1 cellular context compared by ENCODE assay signal in the genomic region with DNA sequence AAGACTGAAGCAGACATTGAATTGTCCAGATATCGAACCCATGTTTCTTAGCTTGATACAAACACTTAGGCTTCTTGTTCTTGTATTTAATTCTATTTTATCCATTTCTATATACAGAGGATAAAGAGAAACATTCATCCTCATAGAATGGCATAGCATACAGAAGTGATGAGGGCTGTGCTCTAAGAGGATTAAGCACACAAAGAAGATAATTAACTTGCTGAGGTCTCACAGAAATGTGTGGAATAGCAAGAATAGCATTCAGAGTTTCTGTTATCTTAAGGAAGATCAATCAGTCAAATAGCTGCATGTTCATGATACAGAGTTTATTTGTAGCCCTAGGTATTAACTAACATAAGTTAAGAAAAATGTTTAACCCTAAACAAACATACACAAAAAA.
TF ChIP-seq lines count a peak whose summit lies in the region.

No MANE protein-coding gene starts in this region.

TF ChIP-seq in IMR-90, 13 proteins besides CTCF, POLR2A, EP300 and RAD21:
- TF ChIP-seq CHD1 (IDR thresholded peaks at IDR 0.05; ENCODE audit: low read depth, low read length) (no peak), RFX5 (IDR thresholded peaks at IDR 0.05; ENCODE audit: low read depth, low read length) (no peak), BHLHE40 (IDR thresholded peaks at IDR 0.05; ENCODE audit: low read depth, low read length) (no peak), MAFK (IDR thresholded peaks at IDR 0.05; ENCODE audit: low read depth, low read length) (no peak)
- TF ChIP-seq, protein P1, sequence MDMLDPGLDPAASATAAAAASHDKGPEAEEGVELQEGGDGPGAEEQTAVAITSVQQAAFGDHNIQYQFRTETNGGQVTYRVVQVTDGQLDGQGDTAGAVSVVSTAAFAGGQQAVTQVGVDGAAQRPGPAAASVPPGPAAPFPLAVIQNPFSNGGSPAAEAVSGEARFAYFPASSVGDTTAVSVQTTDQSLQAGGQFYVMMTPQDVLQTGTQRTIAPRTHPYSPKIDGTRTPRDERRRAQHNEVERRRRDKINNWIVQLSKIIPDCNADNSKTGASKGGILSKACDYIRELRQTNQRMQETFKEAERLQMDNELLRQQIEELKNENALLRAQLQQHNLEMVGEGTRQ (IDR thresholded peaks at IDR 0.05; ENCODE audit: low read depth, low read length) = no peak
